33 cellular contexts compared by ENCODE assay signal in the genomic region with DNA sequence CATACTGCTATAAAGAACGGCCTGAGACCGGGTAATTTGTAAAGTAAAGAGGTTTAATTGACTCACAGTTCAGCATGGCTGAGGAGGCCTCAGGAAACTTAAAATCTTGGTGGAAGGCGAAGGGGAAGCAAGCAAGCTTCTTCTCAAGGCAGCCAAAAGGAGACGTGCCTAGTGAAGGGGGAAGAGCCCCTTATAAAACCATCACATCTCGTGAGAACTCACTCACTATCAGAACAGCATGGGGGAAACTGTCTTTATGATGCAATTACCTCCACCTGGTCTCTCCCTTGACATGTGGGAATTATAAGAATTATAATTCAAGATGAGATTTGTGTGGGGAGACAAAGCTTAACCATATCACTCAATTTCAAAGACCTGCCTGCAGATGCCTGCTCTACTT.
"Had no signal": no experiment of that assay in that cellular context is flagged by ENCODE, and none has a peak within 500 bp of the region (broad histone marks: within the 10 kb centered on the region; RNA-seq: fewer than 3 reads in every experiment).

No MANE protein-coding gene starts in this region.

- H3K36me3 Mint-ChIP-seq: activated naive CD8-positive, alpha-beta T cell treated with anti-CD3 and anti-CD28 coated beads for 36 hours had no signal

- H3K4me1 ChIP-seq: Peyer's patch, SJSA1 had no signal

- ATAC-seq: activated CD8-positive, alpha-beta T cell treated with anti-CD3 and anti-CD28 coated beads for 36 hours; activated T-cell treated with anti-CD3 and anti-CD28 coated beads, Interleukin-2, amount 50 U/mL, for 72 hours; activated T-helper 17 cell treated with anti-CD3 and anti-CD28 coated beads, Interleukin-2, amount 50 U/mL, for 72 hours; PC-3 had no signal

- H3K4me3 Mint-ChIP-seq: activated CD4-positive, alpha-beta T cell treated with anti-CD3 and anti-CD28 coated beads, Interleukin-2, amount 10 ng/mL, durations not matched to agents 24 days and 14 days; activated CD8-positive, alpha-beta T cell treated with anti-CD3 and anti-CD28 coated beads for 36 hours; activated naive CD8-positive, alpha-beta T cell treated with anti-CD3 and anti-CD28 coated beads for 36 hours; activated T-cell treated with anti-CD3 and anti-CD28 coated beads, Interleukin-2, amount 50 U/mL, for 72 hours; activated T-helper 17 cell treated with anti-CD3 and anti-CD28 coated beads, Interleukin-2, amount 50 U/mL, for 72 hours had no signal

- H3K4me1 Mint-ChIP-seq: activated CD4-positive, alpha-beta T cell treated with anti-CD3 and anti-CD28 coated beads, Interleukin-2, amount 10 ng/mL, durations not matched to agents 24 days and 14 days; activated naive CD8-positive, alpha-beta T cell treated with anti-CD3 and anti-CD28 coated beads for 36 hours; activated T-helper 17 cell treated with anti-CD3 and anti-CD28 coated beads, Interleukin-2, amount 50 U/mL, for 72 hours had no signal

- H3K27ac Mint-ChIP-seq: activated CD4-positive, alpha-beta T cell treated with anti-CD3 and anti-CD28 coated beads, Interleukin-2, amount 10 ng/mL, durations not matched to agents 24 days and 14 days; activated CD8-positive, alpha-beta T cell treated with anti-CD3 and anti-CD28 coated beads for 36 hours; activated naive CD8-positive, alpha-beta T cell treated with anti-CD3 and anti-CD28 coated beads for 36 hours; activated T-cell treated with anti-CD3 and anti-CD28 coated beads, Interleukin-2, amount 50 U/mL, for 72 hours; activated T-helper 17 cell treated with anti-CD3 and anti-CD28 coated beads, Interleukin-2, amount 50 U/mL, for 72 hours had no signal

- H3K27ac ChIP-seq: brain microvascular endothelial cell, Peyer's patch, SJSA1, WERI-Rb-1 had no signal

- H3K27me3 Mint-ChIP-seq: activated CD4-positive, alpha-beta T cell treated with anti-CD3 and anti-CD28 coated beads, Interleukin-2, amount 10 ng/mL, durations not matched to agents 24 days and 14 days; activated CD8-positive, alpha-beta T cell treated with anti-CD3 and anti-CD28 coated beads for 36 hours; activated naive CD8-positive, alpha-beta T cell treated with anti-CD3 and anti-CD28 coated beads for 36 hours; activated T-helper 17 cell treated with anti-CD3 and anti-CD28 coated beads, Interleukin-2, amount 50 U/mL, for 72 hours had no signal

- H3K36me3 ChIP-seq: brain microvascular endothelial cell, Peyer's patch, SJSA1, WERI-Rb-1 had no signal

- DNase-seq: activated CD4-positive, alpha-beta T cell treated with anti-CD3 and anti-CD28 coated beads, Interleukin-2, amount 10 ng/mL, durations not matched to agents 24 days and 14 days; activated CD4-positive, alpha-beta T cell treated with anti-CD3 and anti-CD28 coated beads, Interleukin-2, amount 50 U/mL, for 4 hours; activated CD8-positive, alpha-beta T cell treated with anti-CD3 and anti-CD28 coated beads for 36 hours; activated effector memory CD4-positive, alpha-beta T cell treated with anti-CD3 and anti-CD28 coated beads, Interleukin-2, amount 50 U/mL, for 16 hours; activated naive CD4-positive, alpha-beta T cell; activated naive CD4-positive, alpha-beta T cell treated with anti-CD3 and anti-CD28 coated beads, Interleukin-2, amount 50 U/mL, for 16 hours; activated naive CD8-positive, alpha-beta T cell treated with anti-CD3 and anti-CD28 coated beads for 36 hours; activated T-cell treated with anti-CD3 and anti-CD28 coated beads, Interleukin-2, amount 50 U/mL, for 1 hour; activated T-cell treated with anti-CD3 and anti-CD28 coated beads, Interleukin-2, amount 50 U/mL, for 72 hours; amniotic stem cell; aorta; brain microvascular endothelial cell; central memory CD4-positive, alpha-beta T cell; MM.1S; MV-4-11; NCI-H1092; NCI-H1436 treated with DMSO at 0.1 percent for 48 hours; NCI-H1694 treated with DMSO at 0.1 percent for 48 hours; NCI-H2029; NCI-H510A; NCI-H526; NCI-H774; PC-3; Peyer's patch; RPMI8226; SHP77 treated with DMSO at 0.1 percent for 48 hours; SW 1271; T-helper 1 cell; T-helper 2 cell; T-helper 9 cell; WERI-Rb-1 had no signal

- H3K27me3 ChIP-seq: brain microvascular endothelial cell, Peyer's patch, SJSA1 had no signal

- H3K9me3 ChIP-seq: Peyer's patch had no signal

- H3K4me3 ChIP-seq: Peyer's patch, SJSA1 had no signal
